In genomic region chr10:90130321-90131086, GRCh38 we compare ENCODE assay signal across 19 cellular contexts.
A peak's percentile ranks its signal among the peaks of the same experiment; 100 is the strongest.
DNase-seq lines count a peak whose midpoint lies in the region; ATAC-seq lines count a peak whose summit lies in the region.
"Had no signal": no experiment of that assay in that cellular context is flagged by ENCODE, and none has a peak within 500 bp of the region (broad histone marks: within the 10 kb centered on the region; RNA-seq: fewer than 3 reads in every experiment).

No MANE protein-coding gene starts in this region.

- H3K27ac Mint-ChIP-seq in CD8-positive, alpha-beta memory T cell, result no peak overlapping the region
- H3K27ac Mint-ChIP-seq: brain; dendritic cell treated with granulocyte-macrophage colony-stimulating factor and Interleukin-4, amounts not matched to agents 40 ng/mL and 50 ng/mL, for 4 days; memory B cell; nephron had no signal

- H3K36me3 ChIP-seq in CD8-positive, alpha-beta memory T cell (ENCODE audit: insufficient read depth, low read length), result no peaks in the 10 kb centered on the region
- H3K36me3 ChIP-seq: SJSA1 had no signal

- H3K9me3 ChIP-seq in CD8-positive, alpha-beta memory T cell (ENCODE audit: low read length), result no peaks in the 10 kb centered on the region
- H3K9me3 ChIP-seq: SJSA1 had no signal

- H3K4me3 Mint-ChIP-seq in CD8-positive, alpha-beta memory T cell, result no peak overlapping the region
- H3K4me3 Mint-ChIP-seq: brain; dendritic cell treated with granulocyte-macrophage colony-stimulating factor and Interleukin-4, amounts not matched to agents 40 ng/mL and 50 ng/mL, for 4 days; memory B cell; nephron had no signal

- peaks cover 0 to 18% (median 12%) of the 10 kb centered on the region in 5 donors for H3K9me3 Mint-ChIP-seq in CD8-positive, alpha-beta memory T cell
- H3K9me3 Mint-ChIP-seq: memory B cell had no signal

- no peaks in the 10 kb centered on the region for H3K4me1 Mint-ChIP-seq in CD8-positive, alpha-beta memory T cell
- H3K4me1 Mint-ChIP-seq: brain, memory B cell, nephron had no signal

- DNase-seq in M059J (ENCODE audit: low read depth), result peak; percentile 48
- DNase-seq in CD8-positive, alpha-beta memory T cell, result no peak
- no peak for DNase-seq in activated CD4-positive, alpha-beta T cell treated with anti-CD3 and anti-CD28 coated beads for 48 hours
- DNase-seq in SHP77 (lab: John Stamatoyannopoulos, UW), result no peak
- DNase-seq: activated CD4-positive, alpha-beta T cell treated with anti-CD3 and anti-CD28 coated beads for 4 hours; activated naive CD4-positive, alpha-beta T cell treated with Interleukin-2 at 50 U/mL for 16 hours; glutamatergic neuron; NCI-H1694; NCI-H446; T1000 had no signal

- CTCF ChIA-PET in CD8-positive, alpha-beta memory T cell (lab: Charles Lee), result no interaction called here

- no peak overlapping the region for H3K27ac ChIP-seq in CD8-positive, alpha-beta memory T cell (ENCODE audit: low read depth, low read length)
- H3K27ac ChIP-seq: SJSA1 had no signal

- POLR2A ChIA-PET in CD8-positive, alpha-beta memory T cell (lab: Charles Lee), result no interaction called here

- H3K4me3 ChIP-seq in CD8-positive, alpha-beta memory T cell (ENCODE audit: low read length), result no peak overlapping the region
- H3K4me3 ChIP-seq: SJSA1 had no signal

- ATAC-seq in GM18511 (IDR thresholded peaks at IDR 0.05; ENCODE audit: unreplicated experiment), result peak; percentile 85
- ATAC-seq in GM21360 (IDR thresholded peaks at IDR 0.05; ENCODE audit: unreplicated experiment), result peak; percentile 69
- ATAC-seq in HG02798 (IDR thresholded peaks at IDR 0.05; ENCODE audit: poor library complexity, unreplicated experiment), result peak; percentile 72
- ATAC-seq in esophagus mucosa, result no peak

- no peaks in the 10 kb centered on the region for H3K27me3 ChIP-seq in CD8-positive, alpha-beta memory T cell (ENCODE audit: insufficient read depth, low read length, poor library complexity, severe bottlenecking)
- H3K27me3 ChIP-seq: SJSA1 had no signal

- peaks cover 0 to 3% of the 10 kb centered on the region in 2 donors for H3K27me3 Mint-ChIP-seq in CD8-positive, alpha-beta memory T cell
- H3K27me3 Mint-ChIP-seq: brain; dendritic cell treated with granulocyte-macrophage colony-stimulating factor and Interleukin-4, amounts not matched to agents 40 ng/mL and 50 ng/mL, for 4 days; memory B cell had no signal

- H3K36me3 Mint-ChIP-seq in CD8-positive, alpha-beta memory T cell, result no peaks in the 10 kb centered on the region
- H3K36me3 Mint-ChIP-seq: brain, memory B cell had no signal

- no peaks in the 10 kb centered on the region for H3K4me1 ChIP-seq in CD8-positive, alpha-beta memory T cell (ENCODE audit: insufficient read depth, low read length)
- H3K4me1 ChIP-seq: SJSA1 had no signal
